19 cellular contexts compared by ENCODE assay signal in the genomic region with DNA sequence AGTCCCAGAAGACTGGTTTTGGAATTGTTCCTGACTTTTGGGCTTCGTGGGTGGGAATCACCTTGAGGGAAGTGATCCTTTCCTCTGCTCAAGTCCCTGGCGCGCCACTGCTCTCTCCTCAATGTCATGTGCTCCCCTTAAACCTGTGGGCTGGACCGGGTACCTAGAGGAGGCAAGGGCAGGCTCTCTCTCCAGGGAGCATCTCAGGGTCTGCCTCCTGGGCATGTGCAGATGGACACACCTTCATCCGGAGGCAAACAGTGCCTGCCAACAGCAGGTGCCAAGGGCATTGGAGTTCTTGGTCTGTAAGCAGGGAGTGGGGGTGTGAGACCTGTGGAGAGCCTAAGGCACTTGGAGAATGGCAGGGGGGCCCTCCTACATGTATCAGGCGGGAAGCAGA.
"Had no signal": no experiment of that assay in that cellular context is flagged by ENCODE, and none has a peak within 500 bp of the region (broad histone marks: within the 10 kb centered on the region; RNA-seq: fewer than 3 reads in every experiment).

No MANE protein-coding gene starts in this region.

- H3K4me1 Mint-ChIP-seq: central memory CD8-positive, alpha-beta T cell; natural killer cell had no signal

- H3K4me1 ChIP-seq: esophagus muscularis mucosa, left lung, lower lobe of right lung, psoas muscle, sigmoid colon, tibial nerve, upper lobe of left lung had no signal

- H3K36me3 ChIP-seq: esophagus muscularis mucosa, left lung, lower lobe of right lung, sigmoid colon, thoracic aorta, tibial nerve, upper lobe of left lung had no signal

- H3K36me3 Mint-ChIP-seq: natural killer cell; stimulated activated naive B cell treated with anti-CD40 and anti-IgM and Interleukin-4, amounts not matched to agents 10 μg/mL and 1 μg/mL and 100 μg/mL, for 72 hours had no signal

- ATAC-seq: foreskin keratinocyte; left lung; natural killer cell; psoas muscle; stimulated activated naive B cell treated with anti-CD40 and anti-IgM and Interleukin-4, amounts not matched to agents 10 μg/mL and 1 μg/mL and 100 μg/mL, for 72 hours had no signal

- H3K4me3 Mint-ChIP-seq: central memory CD8-positive, alpha-beta T cell; natural killer cell; stimulated activated naive B cell treated with anti-CD40 and anti-IgM and Interleukin-4, amounts not matched to agents 10 μg/mL and 1 μg/mL and 100 μg/mL, for 72 hours; stimulated activated naive CD8-positive, alpha-beta T cell treated with anti-CD3 and anti-CD28 coated beads, Interleukin-15, Interleukin-2, amounts not matched to agents 100 ng/mL and 50 ng/mL, for 24 hours had no signal

- H3K9me3 ChIP-seq: esophagus muscularis mucosa, left lung, lower lobe of right lung, psoas muscle, sigmoid colon, thoracic aorta, tibial nerve, upper lobe of left lung had no signal

- H3K4me3 ChIP-seq: coronary artery, esophagus muscularis mucosa, left lung, lower lobe of right lung, psoas muscle, sigmoid colon, thoracic aorta, tibial nerve, upper lobe of left lung had no signal

- DNase-seq: dermis blood vessel endothelial cell; effector memory CD4-positive, alpha-beta T cell; foreskin keratinocyte; left lung; natural killer cell; right cardiac atrium; sigmoid colon; stimulated activated naive B cell treated with anti-CD40 and anti-IgM and Interleukin-4, amounts not matched to agents 10 μg/mL and 1 μg/mL and 100 μg/mL, for 72 hours; upper lobe of left lung had no signal

- H3K9me3 Mint-ChIP-seq: central memory CD8-positive, alpha-beta T cell; natural killer cell; stimulated activated naive B cell treated with anti-CD40 and anti-IgM and Interleukin-4, amounts not matched to agents 10 μg/mL and 1 μg/mL and 100 μg/mL, for 72 hours; stimulated activated naive CD8-positive, alpha-beta T cell treated with anti-CD3 and anti-CD28 coated beads, Interleukin-15, Interleukin-2, amounts not matched to agents 100 ng/mL and 50 ng/mL, for 24 hours had no signal

- H3K27me3 ChIP-seq: foreskin keratinocyte, left lung, sigmoid colon, tibial nerve, upper lobe of left lung had no signal

- H3K27ac Mint-ChIP-seq: natural killer cell; stimulated activated naive B cell treated with anti-CD40 and anti-IgM and Interleukin-4, amounts not matched to agents 10 μg/mL and 1 μg/mL and 100 μg/mL, for 72 hours; stimulated activated naive CD8-positive, alpha-beta T cell treated with anti-CD3 and anti-CD28 coated beads, Interleukin-15, Interleukin-2, amounts not matched to agents 100 ng/mL and 50 ng/mL, for 24 hours had no signal

- FAIRE-seq: endothelial cell of umbilical vein, keratinocyte had no signal

- H3K27ac ChIP-seq: coronary artery, esophagus muscularis mucosa, foreskin keratinocyte, left lung, lower lobe of right lung, psoas muscle, sigmoid colon, thoracic aorta, tibial nerve, upper lobe of left lung had no signal
